8 cellular contexts compared by ENCODE assay signal in genomic region chr9:13568446-13568845, GRCh38.
DNase-seq lines count a peak whose midpoint lies in the region; TF ChIP-seq lines count a peak whose summit lies in the region.
"Had no signal": no experiment of that assay in that cellular context is flagged by ENCODE, and none has a peak within 500 bp of the region (broad histone marks: within the 10 kb centered on the region; RNA-seq: fewer than 3 reads in every experiment).

No MANE protein-coding gene starts in this region.

- H3K27me3 ChIP-seq in Loucy (ENCODE audit: insufficient read depth, low read length, poor library complexity, severe bottlenecking) (no peaks in the 10 kb centered on the region), spleen (replicated peaks in 1 of 7) (no peaks in the 10 kb centered on the region), testis (no peaks in the 10 kb centered on the region)

- no peaks in the 10 kb centered on the region for H3K36me3 ChIP-seq in Loucy (ENCODE audit: insufficient read depth, low read length)
- no peaks in the 10 kb centered on the region for H3K36me3 ChIP-seq in spleen
- H3K36me3 ChIP-seq in testis (ENCODE audit: low read depth, missing control alignments): no peaks in the 10 kb centered on the region

- peaks cover 11% of the 10 kb centered on the region for H3K27me3 Mint-ChIP-seq in activated naive CD4-positive, alpha-beta T cell treated with anti-CD3 and anti-CD28 coated beads, Interleukin-2, amount 10 ng/mL, durations not matched to agents 7 days and 5 days

- H4K20me1 ChIP-seq in Loucy (ENCODE audit: insufficient read depth, low read length, poor library complexity, severe bottlenecking): no peaks in the 10 kb centered on the region

- WGBS in spleen, 5 donors: 2 to 4% (median 2%) methylated on average over 5 of the region's 5 CpGs
- 34 to 35% methylated on average over 5 of the region's 5 CpGs for WGBS in testis, 2 donors

- no peaks in the 10 kb centered on the region for H3K9me3 Mint-ChIP-seq in activated naive CD4-positive, alpha-beta T cell treated with anti-CD3 and anti-CD28 coated beads, Interleukin-2, amount 10 ng/mL, durations not matched to agents 7 days and 5 days

- H3K27ac Mint-ChIP-seq in activated naive CD4-positive, alpha-beta T cell treated with anti-CD3 and anti-CD28 coated beads, Interleukin-2, amount 10 ng/mL, durations not matched to agents 7 days and 5 days: no peak overlapping the region

- peak overlapping the region in 5 of 8 donors; percentile 41 to 60 (median 56) for H3K27ac ChIP-seq in spleen
- H3K27ac ChIP-seq in testis: peak overlapping the region in 1 of 2 donors; percentile 31

- no peaks in the 10 kb centered on the region for H3K79me2 ChIP-seq in Loucy (ENCODE audit: insufficient read depth, low read length)

- H3K4me2 ChIP-seq in Loucy (ENCODE audit: low read depth, low read length, poor library complexity, severe bottlenecking): peak overlapping the region; percentile 13

- intact Hi-C loops in spleen (cut with DNase I; ENCODE audit: low total_unique reads) (no loop called here), testis (cut with DNase I; ENCODE audit: low total_unique reads) (no loop called here)

- TF ChIP-seq CTCF in Loucy (conservative IDR thresholded peaks at IDR 0.05; ENCODE audit: low read length) (no peak), astrocyte of the spinal cord (IDR thresholded peaks at IDR 0.05; ENCODE audit: low read depth, low read length) (no peak), spleen (IDR thresholded peaks at IDR 0.05 in 8 of 11, conservative IDR thresholded peaks at IDR 0.05 in 3 of 11) (no peak), testis (IDR thresholded peaks at IDR 0.05) (no peak)

- peak overlapping the region; percentile 67; the same call in 1 of the 2 replicates for H2AFZ ChIP-seq in Loucy (ENCODE audit: low read length)

- CTCF ChIA-PET in activated naive CD4-positive, alpha-beta T cell treated with anti-CD3 and anti-CD28 coated beads, Interleukin-2, amount 10 ng/mL, durations not matched to agents 7 days and 5 days (lab: Charles Lee): no interaction called here

- no peaks in the 10 kb centered on the region for H3K4me1 ChIP-seq in Loucy (ENCODE audit: insufficient read depth, low read length, poor library complexity, severe bottlenecking)
- peaks cover 0 to 9% (median 0%) of the 10 kb centered on the region in 6 donors for H3K4me1 ChIP-seq in spleen
- H3K4me1 ChIP-seq in testis: peaks cover 12% of the 10 kb centered on the region

- in situ Hi-C loops in astrocyte of the spinal cord (cut with HindIII; ENCODE audit: low sequenced_read_pairs): no loop called here

- H3K36me3 Mint-ChIP-seq in activated naive CD4-positive, alpha-beta T cell treated with anti-CD3 and anti-CD28 coated beads, Interleukin-2, amount 10 ng/mL, durations not matched to agents 7 days and 5 days: no peaks in the 10 kb centered on the region

- H3F3A ChIP-seq in Loucy (ENCODE audit: low read depth): no peaks in the 10 kb centered on the region

- DNase-seq in astrocyte of the spinal cord (ENCODE audit: low read depth, low spot score): peak; percentile 5
- DNase-seq in inferior parietal cortex (ENCODE audit: extremely low spot score): peak; percentile 47
- no peak for DNase-seq in spleen
- no peak for DNase-seq in activated effector memory CD4-positive, alpha-beta T cell treated with anti-CD3 and anti-CD28 coated beads, Interleukin-2, amount 50 U/mL, for 16 hours
- DNase-seq in activated naive CD4-positive, alpha-beta T cell treated with anti-CD3 and anti-CD28 coated beads, Interleukin-2, amount 10 ng/mL, durations not matched to agents 7 days and 5 days: no peak
- no peak for DNase-seq in testis
- DNase-seq: NCI-H187 treated with DMSO at 0.1 percent for 48 hours had no signal

- no peaks in the 10 kb centered on the region for H3K4me1 Mint-ChIP-seq in activated naive CD4-positive, alpha-beta T cell treated with anti-CD3 and anti-CD28 coated beads, Interleukin-2, amount 10 ng/mL, durations not matched to agents 7 days and 5 days

- no peaks in the 10 kb centered on the region for H3K9me2 ChIP-seq in Loucy (replicated peaks; ENCODE audit: low read depth, low read length)

- H3K9me3 ChIP-seq in Loucy (ENCODE audit: insufficient read depth, low read depth, low read length) (no peaks in the 10 kb centered on the region), spleen (no peaks in the 10 kb centered on the region), testis (no peaks in the 10 kb centered on the region)

- no peak for TF ChIP-seq POLR2A in spleen (IDR thresholded peaks at IDR 0.05)
- TF ChIP-seq POLR2A in testis (IDR thresholded peaks at IDR 0.05): no peak

- H3K9ac ChIP-seq in Loucy (ENCODE audit: low read depth, low read length, poor library complexity, severe bottlenecking): no peak overlapping the region

- no peak overlapping the region for H3K4me3 ChIP-seq in Loucy (ENCODE audit: low read length, poor library complexity, severe bottlenecking)
- peak overlapping the region; percentile 46 for H3K4me3 ChIP-seq in astrocyte of the spinal cord (ENCODE audit: low read depth, low read length)
- H3K4me3 ChIP-seq in spleen: peak overlapping the region in 2 of 8 donors; percentile 33 to 38
- H3K4me3 ChIP-seq in testis: no peak overlapping the region

- no peak overlapping the region for H3K4me3 Mint-ChIP-seq in activated naive CD4-positive, alpha-beta T cell treated with anti-CD3 and anti-CD28 coated beads, Interleukin-2, amount 10 ng/mL, durations not matched to agents 7 days and 5 days

Comparison
In these comparisons a context has a peak if more than half of its experiments do, and no peak if none do; other contexts are left out.
1. DNase-seq: peak in astrocyte of the spinal cord (single experiment) and inferior parietal cortex (single experiment); none in spleen (single experiment), activated effector memory CD4-positive, alpha-beta T cell treated with anti-CD3 and anti-CD28 coated beads, Interleukin-2, amount 50 U/mL, for 16 hours (single experiment), activated naive CD4-positive, alpha-beta T cell treated with anti-CD3 and anti-CD28 coated beads, Interleukin-2, amount 10 ng/mL, durations not matched to agents 7 days and 5 days (single experiment) and testis (single experiment).